Comparison of ENCODE assay signal across 23 cellular contexts in the genomic region with DNA sequence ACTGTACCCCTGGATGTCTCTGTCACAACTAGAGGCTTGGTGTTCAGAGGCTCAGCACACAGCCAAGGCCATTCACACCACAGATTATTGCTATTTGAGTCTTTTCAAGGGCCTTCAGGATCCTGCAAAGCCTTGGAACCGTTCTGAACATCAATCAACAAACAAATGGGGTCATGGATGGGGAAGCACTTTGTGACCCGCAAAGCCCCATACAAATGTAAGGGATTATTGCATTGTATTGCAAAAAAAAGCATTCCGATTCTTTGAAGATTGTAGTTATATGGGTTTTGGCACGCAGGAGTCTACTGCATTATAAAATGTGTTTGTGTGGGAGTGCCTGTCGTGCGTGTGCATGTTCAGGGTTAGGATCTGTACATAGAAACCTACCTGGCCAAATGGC.
"Had no signal": no experiment of that assay in that cellular context is flagged by ENCODE, and none has a peak within 500 bp of the region (broad histone marks: within the 10 kb centered on the region; RNA-seq: fewer than 3 reads in every experiment).

No MANE protein-coding gene starts in this region.

- H3K36me3 Mint-ChIP-seq: mesothelial cell of epicardium had no signal

- H3K9me3 Mint-ChIP-seq: dendritic cell treated with granulocyte-macrophage colony-stimulating factor and Interleukin-4, amounts not matched to agents 40 ng/mL and 50 ng/mL, for 4 days; effector memory CD8-positive, alpha-beta T cell had no signal

- H3K27me3 ChIP-seq: colonic mucosa, esophagus squamous epithelium, left lung had no signal

- H3K27ac Mint-ChIP-seq: dendritic cell treated with granulocyte-macrophage colony-stimulating factor and Interleukin-4, amounts not matched to agents 40 ng/mL and 50 ng/mL, for 4 days; effector memory CD8-positive, alpha-beta T cell; endodermal cell; mesothelial cell of epicardium had no signal

- H3K27me3 Mint-ChIP-seq: effector memory CD8-positive, alpha-beta T cell had no signal

- H3K9me3 ChIP-seq: colonic mucosa, esophagus squamous epithelium, gastrocnemius medialis, left lung, lower lobe of right lung, mucosa of descending colon had no signal

- H3K4me1 Mint-ChIP-seq: endodermal cell had no signal

- H3K4me1 ChIP-seq: colonic mucosa, gastrocnemius medialis had no signal

- H3K36me3 ChIP-seq: colonic mucosa, esophagus squamous epithelium, gastrocnemius medialis, heart right ventricle, left lung, lower lobe of right lung had no signal

- H3K27ac ChIP-seq: colonic mucosa, epithelial cell of prostate, esophagus squamous epithelium, gastrocnemius medialis, heart right ventricle, left lung, lower lobe of right lung had no signal

- H3K4me3 Mint-ChIP-seq: dendritic cell treated with granulocyte-macrophage colony-stimulating factor and Interleukin-4, amounts not matched to agents 40 ng/mL and 50 ng/mL, for 4 days; effector memory CD8-positive, alpha-beta T cell; endodermal cell; mesothelial cell of epicardium had no signal

- DNase-seq: colonic mucosa; cortex of kidney; effector CD8-positive, alpha-beta T cell; effector memory CD8-positive, alpha-beta T cell; endodermal cell; erythroblast; esophagus squamous epithelium; foreskin fibroblast; foreskin melanocyte; gastrocnemius medialis; glutamatergic neuron; head of caudate nucleus; heart right ventricle; hippocampal formation; left cardiac atrium; left lung; left ventricle myocardium superior; lower lobe of right lung; mesenchymal stem cell; mucosa of descending colon had no signal

- H3K4me3 ChIP-seq: colonic mucosa, esophagus squamous epithelium, gastrocnemius medialis, heart right ventricle, left lung, lower lobe of right lung, mucosa of descending colon had no signal
